Comparison of ENCODE assay signal across 10 cellular contexts in the genomic region with DNA sequence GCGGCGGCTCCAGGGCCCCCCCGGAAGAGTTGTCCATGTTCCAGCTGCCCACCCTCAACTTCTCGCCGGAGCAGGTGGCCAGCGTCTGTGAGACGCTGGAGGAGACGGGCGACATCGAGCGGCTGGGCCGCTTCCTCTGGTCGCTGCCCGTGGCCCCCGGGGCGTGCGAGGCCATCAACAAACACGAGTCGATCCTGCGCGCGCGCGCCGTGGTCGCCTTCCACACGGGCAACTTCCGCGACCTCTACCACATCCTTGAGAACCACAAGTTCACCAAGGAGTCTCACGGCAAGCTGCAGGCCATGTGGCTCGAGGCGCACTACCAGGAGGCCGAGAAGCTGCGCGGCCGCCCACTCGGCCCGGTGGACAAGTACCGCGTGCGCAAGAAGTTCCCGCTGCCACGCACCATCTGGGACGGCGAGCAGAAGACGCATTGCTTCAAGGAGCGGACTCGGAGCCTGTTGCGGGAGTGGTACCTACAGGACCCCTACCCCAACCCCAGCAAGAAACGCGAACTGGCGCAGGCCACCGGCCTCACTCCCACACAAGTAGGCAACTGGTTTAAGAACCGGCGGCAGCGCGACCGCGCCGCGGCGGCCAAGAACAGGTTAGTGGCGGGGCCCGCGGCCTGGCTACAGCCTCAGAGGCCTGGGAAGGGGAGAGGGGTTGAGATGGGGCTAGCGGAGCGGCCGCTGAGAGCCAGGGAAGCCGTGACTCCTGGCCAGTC. TPM values are rescaled to one million over a fixed set of nuclear protein-coding genes. Genes with fewer than 3 reads are reported as not detected.
A peak's percentile ranks its signal among the peaks of the same experiment; 100 is the strongest.
DNase-seq lines count a peak whose midpoint lies in the region; ATAC-seq and TF ChIP-seq lines count a peak whose summit lies in the region.
"Had no signal": no experiment of that assay in that cellular context is flagged by ENCODE, and none has a peak within 500 bp of the region (broad histone marks: within the 10 kb centered on the region; RNA-seq: fewer than 3 reads in every experiment).

No MANE protein-coding gene starts in this region.

- peaks cover 61% of the 10 kb centered on the region for H3K27me3 Mint-ChIP-seq in activated T-helper 17 cell treated with anti-CD3 and anti-CD28 coated beads, Interleukin-2, amount 50 U/mL, for 72 hours
- H3K27me3 Mint-ChIP-seq in type B pancreatic cell, result peaks cover 92% of the 10 kb centered on the region

- no peak for DNase-seq in cardiac muscle cell (ENCODE audit: low read depth in 1 of 2, low spot score in 1 of 2)
- no peak for DNase-seq in left ventricle myocardium superior
- peak; percentile 48 for DNase-seq in lower lobe of right lung
- no peak for DNase-seq in type B pancreatic cell (ENCODE audit: extremely low spot score, unreplicated experiment)
- DNase-seq in DMS153 treated with DMSO at 0.1 percent for 48 hours (lab: John Stamatoyannopoulos, UW; ENCODE audit: unreplicated experiment), result no peak
- DNase-seq in OCI-M1 (lab: John Stamatoyannopoulos, UW), result no peak
- DNase-seq: KG1; stimulated activated CD4-positive, alpha-beta T cell treated with anti-CD3 and anti-CD28 coated beads, Interleukin-2, amount 100 ng/mL, for 48 hours had no signal

- H3K36me3 ChIP-seq in cardiac muscle cell (no peaks in the 10 kb centered on the region), lower lobe of right lung (no peaks in the 10 kb centered on the region)

- no peak overlapping the region for H3K27ac ChIP-seq in cardiac muscle cell
- H3K27ac ChIP-seq in lower lobe of right lung, result no peak overlapping the region

- H3K36me3 Mint-ChIP-seq in activated T-helper 17 cell treated with anti-CD3 and anti-CD28 coated beads, Interleukin-2, amount 50 U/mL, for 72 hours (ENCODE audit: low read depth), result no peaks in the 10 kb centered on the region
- H3K36me3 Mint-ChIP-seq in type B pancreatic cell, result no peaks in the 10 kb centered on the region

- no peaks in the 10 kb centered on the region for H3K9me3 Mint-ChIP-seq in activated T-helper 17 cell treated with anti-CD3 and anti-CD28 coated beads, Interleukin-2, amount 50 U/mL, for 72 hours
- no peaks in the 10 kb centered on the region for H3K9me3 Mint-ChIP-seq in type B pancreatic cell

- ATAC-seq in left ventricle myocardium superior (no peak), lower lobe of right lung (no peak), HG03108 (IDR thresholded peaks at IDR 0.05; ENCODE audit: unreplicated experiment) (no peak)
- no peak for ATAC-seq in activated T-helper 17 cell treated with anti-CD3 and anti-CD28 coated beads, Interleukin-2, amount 50 U/mL, for 72 hours (replicated peaks)

- no peaks in the 10 kb centered on the region for H3K9me3 ChIP-seq in cardiac muscle cell (ENCODE audit: low read depth)
- H3K9me3 ChIP-seq in lower lobe of right lung, result no peaks in the 10 kb centered on the region

- no peak for TF ChIP-seq CTCF in cardiac muscle cell (IDR thresholded peaks at IDR 0.05; ENCODE audit: low read depth, low read length)
- TF ChIP-seq CTCF in lower lobe of right lung (IDR thresholded peaks at IDR 0.05), result no peak
- TF ChIP-seq CTCF in type B pancreatic cell (conservative IDR thresholded peaks at IDR 0.05), result no peak

- intact Hi-C loops in left ventricle myocardium superior (cut with micrococcal nuclease) (no loop called here), lower lobe of right lung (cut with DNase I) (no loop called here)

- H3K4me3 Mint-ChIP-seq in activated T-helper 17 cell treated with anti-CD3 and anti-CD28 coated beads, Interleukin-2, amount 50 U/mL, for 72 hours, result peak overlapping the region; percentile 73
- H3K4me3 Mint-ChIP-seq in type B pancreatic cell, result peak overlapping the region; percentile 71

- H3K4me1 ChIP-seq in cardiac muscle cell (ENCODE audit: low read depth) (peaks cover 3% of the 10 kb centered on the region), lower lobe of right lung (peaks cover 44% of the 10 kb centered on the region)

- no peak overlapping the region for H3K27ac Mint-ChIP-seq in activated T-helper 17 cell treated with anti-CD3 and anti-CD28 coated beads, Interleukin-2, amount 50 U/mL, for 72 hours
- H3K27ac Mint-ChIP-seq in type B pancreatic cell, result no peak overlapping the region

- peak overlapping the region; percentile 1 for H3K4me3 ChIP-seq in cardiac muscle cell
- peak overlapping the region; percentile 38 for H3K4me3 ChIP-seq in lower lobe of right lung

- peaks cover 12% of the 10 kb centered on the region for H3K4me1 Mint-ChIP-seq in activated T-helper 17 cell treated with anti-CD3 and anti-CD28 coated beads, Interleukin-2, amount 50 U/mL, for 72 hours
- H3K4me1 Mint-ChIP-seq in type B pancreatic cell (ENCODE audit: unreplicated experiment), result peaks cover 24% of the 10 kb centered on the region

- H3K27me3 ChIP-seq in cardiac muscle cell (peaks cover 100% of the 10 kb centered on the region), lower lobe of right lung (ENCODE audit: low read depth) (peaks cover 95% of the 10 kb centered on the region)

RNA-seq across cellular contexts. Expression of a gene that starts 1.0 kb away (rescaled TPM):
- total RNA-seq in cardiac muscle cell (not detected in 2 replicates), left ventricle myocardium superior (not detected), lower lobe of right lung (not detected), type B pancreatic cell (ENCODE audit: low replicate concordance) (0.68 TPM in 1 of 2 replicates, not detected in the other)
- polyA plus RNA-seq in cardiac muscle cell, result not detected in 2 replicates
- total RNA-seq in activated T-helper 17 cell treated with anti-CD3 and anti-CD28 coated beads, Interleukin-2, amount 50 U/mL, for 72 hours, result not detected
